ENCODE assay signal across 20 cellular contexts in genomic region chr19:15593766-15594165, GRCh38. TPM values are rescaled to one million over a fixed set of nuclear protein-coding genes. Genes with fewer than 3 reads are reported as not detected.
"Had no signal": no experiment of that assay in that cellular context is flagged by ENCODE, and none has a peak within 500 bp of the region (broad histone marks: within the 10 kb centered on the region; RNA-seq: fewer than 3 reads in every experiment).

No MANE protein-coding gene starts in this region.

RNA-seq across cellular contexts. Expression of gene CYP4F8, which starts 21.3 kb away (rescaled TPM):
- total RNA-seq: heart left ventricle; kidney; liver; lower lobe of right lung; mesenteric fat pad; mucosa of descending colon; naive thymus-derived CD8-positive, alpha-beta T cell; neural crest cell; occipital lobe; progenitor cell of endocrine pancreas; pulmonary artery endothelial cell; renal cortical epithelial cell; right atrium auricular region; right lobe of liver; skeletal muscle tissue; smooth muscle cell; temporal lobe; tibial nerve had no signal
- polyA plus RNA-seq: heart left ventricle; immature natural killer cell; liver; naive thymus-derived CD8-positive, alpha-beta T cell; ovary; smooth muscle cell had no signal

RNA-seq across cellular contexts. Expression of gene CYP4F3, which starts 46.9 kb away (rescaled TPM):
- total RNA-seq: naive thymus-derived CD8-positive, alpha-beta T cell; neural crest cell; progenitor cell of endocrine pancreas; smooth muscle cell had no signal
- polyA plus RNA-seq: immature natural killer cell; naive thymus-derived CD8-positive, alpha-beta T cell; smooth muscle cell had no signal
